Comparison of ENCODE assay signal across 21 cellular contexts in the genomic region with DNA sequence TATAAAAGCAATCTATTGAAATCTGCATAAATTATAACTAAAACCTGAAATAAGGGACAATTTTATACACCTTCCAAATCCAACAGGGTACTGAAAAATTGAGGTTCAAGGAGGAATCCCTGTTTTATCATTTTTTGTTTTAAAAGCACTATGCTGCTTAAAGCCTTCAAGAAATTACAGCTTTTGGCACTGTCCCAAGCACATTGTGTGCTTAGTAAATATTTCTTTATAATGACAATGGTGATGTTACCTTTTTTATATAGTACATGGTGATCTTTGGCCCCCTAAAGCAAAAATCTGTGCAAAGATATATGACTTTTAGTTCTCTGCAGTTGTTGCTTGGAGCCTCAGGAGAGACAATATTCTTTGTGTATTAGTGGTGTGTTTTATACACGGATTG.
"Had no signal": no experiment of that assay in that cellular context is flagged by ENCODE, and none has a peak within 500 bp of the region (broad histone marks: within the 10 kb centered on the region; RNA-seq: fewer than 3 reads in every experiment).

No MANE protein-coding gene starts in this region.

- H3K4me1 Mint-ChIP-seq: activated naive CD8-positive, alpha-beta T cell treated with anti-CD3 and anti-CD28 coated beads for 36 hours; brain; central memory CD8-positive, alpha-beta T cell; nephron progenitor cell had no signal

- H3K9me3 ChIP-seq: lower lobe of right lung, transverse colon had no signal

- H3K9me3 Mint-ChIP-seq: activated naive CD8-positive, alpha-beta T cell treated with anti-CD3 and anti-CD28 coated beads for 36 hours; brain; mesothelial cell of epicardium; nephron progenitor cell; T-helper 2 cell treated with Interferon-gamma antibody and Interleukin-4, amounts not matched to agents 5 μg/mL and 100 μg/mL, for 36 hours had no signal

- H3K27me3 Mint-ChIP-seq: central memory CD8-positive, alpha-beta T cell; progenitor cell of endocrine pancreas had no signal

- H3K27ac ChIP-seq: coronary artery, lower lobe of right lung, transverse colon had no signal

- DNase-seq: activated CD4-positive, alpha-beta T cell treated with anti-CD3 and anti-CD28 coated beads, Interleukin-2, amount 50 U/mL, for 1 hour; activated CD8-positive, alpha-beta memory T cell treated with anti-CD3 and anti-CD28 coated beads for 24 hours; activated naive CD8-positive, alpha-beta T cell treated with anti-CD3 and anti-CD28 coated beads for 36 hours; effector CD8-positive, alpha-beta T cell; head of caudate nucleus; left colon; lower lobe of right lung; nephron progenitor cell; occipital lobe; right cardiac atrium; small intestine; stimulated activated CD4-positive, alpha-beta T cell treated with anti-CD3 and anti-CD28 coated beads, Interleukin-4, amount 100 ng/mL, for 24 hours; stimulated activated naive CD4-positive, alpha-beta T cell treated with Interleukin-2 at 50 U/mL for 16 hours; substantia nigra; transverse colon had no signal

- ATAC-seq: left colon, lower lobe of right lung, right cardiac atrium had no signal

- H3K4me1 ChIP-seq: lower lobe of right lung had no signal

- H3K4me3 Mint-ChIP-seq: activated naive CD8-positive, alpha-beta T cell treated with anti-CD3 and anti-CD28 coated beads for 36 hours; brain; central memory CD8-positive, alpha-beta T cell; mesothelial cell of epicardium; nephron progenitor cell; T-helper 2 cell treated with Interferon-gamma antibody and Interleukin-4, amounts not matched to agents 5 μg/mL and 100 μg/mL, for 36 hours had no signal

- H3K4me3 ChIP-seq: coronary artery, lower lobe of right lung, transverse colon had no signal

- H3K27ac Mint-ChIP-seq: activated naive CD8-positive, alpha-beta T cell treated with anti-CD3 and anti-CD28 coated beads for 36 hours; brain; mesothelial cell of epicardium; nephron progenitor cell; progenitor cell of endocrine pancreas; T-helper 2 cell treated with Interferon-gamma antibody and Interleukin-4, amounts not matched to agents 5 μg/mL and 100 μg/mL, for 36 hours had no signal

- H3K36me3 ChIP-seq: lower lobe of right lung, transverse colon had no signal

- H3K36me3 Mint-ChIP-seq: activated naive CD8-positive, alpha-beta T cell treated with anti-CD3 and anti-CD28 coated beads for 36 hours; brain; mesothelial cell of epicardium had no signal
